19 cellular contexts compared by ENCODE assay signal in genomic region chr1:185672719-185673360, GRCh38.
DNase-seq lines count a peak whose midpoint lies in the region; ATAC-seq, FAIRE-seq and TF ChIP-seq lines count a peak whose summit lies in the region.
"Had no signal": no experiment of that assay in that cellular context is flagged by ENCODE, and none has a peak within 500 bp of the region (broad histone marks: within the 10 kb centered on the region; RNA-seq: fewer than 3 reads in every experiment).

No MANE protein-coding gene starts in this region.

- H3K27me3 Mint-ChIP-seq in endothelial cell (ENCODE audit: unreplicated experiment), result no peaks in the 10 kb centered on the region
- H3K27me3 Mint-ChIP-seq: activated CD4-positive, alpha-beta T cell treated with anti-CD3 and anti-CD28 coated beads for 36 hours; CD4-positive, alpha-beta memory T cell had no signal

- ATAC-seq in pancreas (peak in 3 of 4 donors; percentile 59 to 84 (median 71)), HG02763 (IDR thresholded peaks at IDR 0.05; ENCODE audit: unreplicated experiment) (no peak)
- ATAC-seq: activated CD4-positive, alpha-beta T cell treated with anti-CD3 and anti-CD28 coated beads for 36 hours had no signal

- TF ChIP-seq CTCF in endothelial cell (IDR thresholded peaks at IDR 0.05; ENCODE audit: unreplicated experiment) (no peak), pancreas (IDR thresholded peaks at IDR 0.05) (no peak)

- no peaks in the 10 kb centered on the region for H3K36me3 ChIP-seq in pancreas
- H3K36me3 ChIP-seq in effector memory CD4-positive, alpha-beta T cell (ENCODE audit: control insufficient read depth, insufficient read depth, low read length), result no peaks in the 10 kb centered on the region

- intact Hi-C loops in pancreas (cut with DNase I), result loop anchor here in 1 of 3 donors (10.0 kb wide), 1 partner anchor 358 kb away; the partner anchor contains the start of gene IVNS1ABP

- FAIRE-seq in pancreas (lab: Jason Lieb, UNC) (no peak), urothelium cell line (lab: Jason Lieb, UNC) (no peak), GM12892 (lab: Jason Lieb, UNC) (no peak)
- FAIRE-seq: astrocyte had no signal

- H3K4me1 Mint-ChIP-seq in endothelial cell (ENCODE audit: unreplicated experiment), result peaks cover 33% of the 10 kb centered on the region

- no peak overlapping the region for H3K4me3 Mint-ChIP-seq in endothelial cell (ENCODE audit: unreplicated experiment)
- H3K4me3 Mint-ChIP-seq: activated CD4-positive, alpha-beta T cell treated with anti-CD3 and anti-CD28 coated beads for 36 hours; mesothelial cell of epicardium had no signal

- DNase-seq in CD1c-positive myeloid dendritic cell (ENCODE audit: extremely low spot score), result peak; percentile 44
- peak; percentile 66 for DNase-seq in MV-4-11 (lab: John Stamatoyannopoulos, UW)
- DNase-seq in endothelial cell (ENCODE audit: low spot score), result no peak
- DNase-seq in pancreas, result peak in 1 of 6 donors; percentile 37
- no peak for DNase-seq in urothelium cell line (ENCODE audit: low spot score)
- no peak for DNase-seq in effector memory CD4-positive, alpha-beta T cell
- DNase-seq in GM12892 (ENCODE audit: insufficient read length), result no peak
- DNase-seq: activated CD4-positive, alpha-beta T cell treated with anti-CD3 and anti-CD28 coated beads for 36 hours; activated T-cell treated with anti-CD3 and anti-CD28 coated beads for 4 hours; CD4-positive, alpha-beta memory T cell; dermis blood vessel endothelial cell; NCI-H1105; NK-92 treated with Interleukin-12 subunit alpha and Interleukin-12 subunit beta, amount 100 ng/mL, for 24 hours; stimulated activated CD4-positive, alpha-beta T cell treated with anti-CD3 and anti-CD28 coated beads, Interleukin-4, amount 100 ng/mL, for 4 hours; stimulated activated naive CD4-positive, alpha-beta T cell; SW 1271 had no signal

- no peak overlapping the region for H3K4me3 ChIP-seq in pancreas
- H3K4me3 ChIP-seq in effector memory CD4-positive, alpha-beta T cell (ENCODE audit: insufficient read depth, low read depth, low read length, poor library complexity, severe bottlenecking), result no peak overlapping the region

- no peaks in the 10 kb centered on the region for H3K27me3 ChIP-seq in pancreas
- H3K27me3 ChIP-seq in effector memory CD4-positive, alpha-beta T cell (replicated peaks; ENCODE audit: control insufficient read depth, insufficient read depth, low read length, poor library complexity, severe bottlenecking), result no peaks in the 10 kb centered on the region

- H3K27ac ChIP-seq in pancreas, result peak overlapping the region in 1 of 4 donors; percentile 21
- H3K27ac ChIP-seq in effector memory CD4-positive, alpha-beta T cell (ENCODE audit: insufficient read depth, low read length, poor library complexity, severe bottlenecking), result no peak overlapping the region

- peaks cover 0 to 19% (median 14%) of the 10 kb centered on the region in 3 donors for H3K4me1 ChIP-seq in pancreas
- peaks cover 7% of the 10 kb centered on the region for H3K4me1 ChIP-seq in effector memory CD4-positive, alpha-beta T cell (ENCODE audit: control insufficient read depth, insufficient read depth, low read length, poor library complexity, severe bottlenecking)

- H3K9me3 ChIP-seq in pancreas, result no peaks in the 10 kb centered on the region
- H3K9me3 ChIP-seq in effector memory CD4-positive, alpha-beta T cell (ENCODE audit: control insufficient read depth, low read length), result no peaks in the 10 kb centered on the region

- no peaks in the 10 kb centered on the region for H3K36me3 Mint-ChIP-seq in endothelial cell (ENCODE audit: low read depth, unreplicated experiment)
- H3K36me3 Mint-ChIP-seq: CD4-positive, alpha-beta memory T cell; mesothelial cell of epicardium had no signal

- H3K9me3 Mint-ChIP-seq in endothelial cell (ENCODE audit: unreplicated experiment), result no peaks in the 10 kb centered on the region
- H3K9me3 Mint-ChIP-seq: CD4-positive, alpha-beta memory T cell; mesothelial cell of epicardium had no signal

- WGBS in pancreas, 2 donors, result 70 to 72% methylated on average over 3 of the region's 3 CpGs

- no peak for TF ChIP-seq POLR2A in GM12892 (IDR thresholded peaks at IDR 0.05; ENCODE audit: low read depth, low read length)

- peak overlapping the region; percentile 1 for H3K27ac Mint-ChIP-seq in endothelial cell (ENCODE audit: unreplicated experiment)
- H3K27ac Mint-ChIP-seq: activated CD4-positive, alpha-beta T cell treated with anti-CD3 and anti-CD28 coated beads for 36 hours; mesothelial cell of epicardium had no signal

Comparison
In these comparisons a context has a peak if more than half of its experiments do, and no peak if none do; other contexts are left out.
1. DNase-seq: peak in CD1c-positive myeloid dendritic cell (single experiment) and MV-4-11 (single experiment); none in endothelial cell (single experiment), urothelium cell line (single experiment), effector memory CD4-positive, alpha-beta T cell (0 of 3) and GM12892 (single experiment).